In genomic region chr15:83898295-83898694, GRCh38 we compare ENCODE assay signal across 34 cellular contexts.
"Had no signal": no experiment of that assay in that cellular context is flagged by ENCODE, and none has a peak within 500 bp of the region (broad histone marks: within the 10 kb centered on the region; RNA-seq: fewer than 3 reads in every experiment).

No MANE protein-coding gene starts in this region.

- ATAC-seq: activated naive CD4-positive, alpha-beta T cell treated with anti-CD3 and anti-CD28 coated beads, Interleukin-2, amount 50 U/mL, for 72 hours; activated naive CD8-positive, alpha-beta T cell treated with anti-CD3 and anti-CD28 coated beads, Interleukin-2, amount 50 U/mL, for 24 hours; activated T-cell treated with anti-CD3 and anti-CD28 coated beads, Interleukin-2, amount 50 U/mL, for 4 hours; activated T-cell treated with anti-CD3 and anti-CD28 coated beads, Interleukin-2, amount 50 U/mL, for 72 hours; activated T-helper 17 cell treated with anti-CD3 and anti-CD28 coated beads, Interleukin-2, amount 50 U/mL, for 72 hours; body of pancreas had no signal

- H3K9me3 ChIP-seq: adrenal gland, ascending aorta, body of pancreas, breast epithelium had no signal

- H3K4me1 ChIP-seq: adrenal gland, ascending aorta, body of pancreas, breast epithelium had no signal

- H3K4me3 ChIP-seq: adrenal gland, ascending aorta, body of pancreas, breast epithelium, cardiac muscle cell had no signal

- H3K27ac ChIP-seq: adrenal gland, ascending aorta, body of pancreas, brain microvascular endothelial cell, breast epithelium, cardiac muscle cell had no signal

- FAIRE-seq: astrocyte, bronchial epithelial cell had no signal

- H3K36me3 ChIP-seq: adrenal gland, brain microvascular endothelial cell, breast epithelium, cardiac muscle cell had no signal

- DNase-seq: activated effector memory CD4-positive, alpha-beta T cell treated with anti-CD3 and anti-CD28 coated beads, Interleukin-2, amount 50 U/mL, for 16 hours; activated effector memory CD4-positive, alpha-beta T cell treated with Interleukin-2 at 50 U/mL for 16 hours; activated gamma-delta T cell; activated gamma-delta T cell treated with Interleukin-2 at 50 U/mL for 16 hours; activated naive CD4-positive, alpha-beta T cell; activated naive CD4-positive, alpha-beta T cell treated with anti-CD3 and anti-CD28 coated beads for 36 hours; activated naive CD4-positive, alpha-beta T cell treated with anti-CD3 and anti-CD28 coated beads, Interleukin-2, amount 10 ng/mL, durations not matched to agents 7 days and 5 days; activated naive CD4-positive, alpha-beta T cell treated with anti-CD3 and anti-CD28 coated beads, Interleukin-2, amount 50 U/mL, for 16 hours; activated naive CD4-positive, alpha-beta T cell treated with Interleukin-2 at 50 U/mL for 16 hours; activated naive CD8-positive, alpha-beta T cell treated with anti-CD3 and anti-CD28 coated beads for 36 hours; activated naive CD8-positive, alpha-beta T cell treated with anti-CD3 and anti-CD28 coated beads, Interleukin-2, amount 10 ng/mL, durations not matched to agents 7 days and 5 days; activated naive CD8-positive, alpha-beta T cell treated with anti-CD3 and anti-CD28 coated beads, Interleukin-2, amount 50 U/mL, for 24 hours; activated T-cell treated with anti-CD3 and anti-CD28 coated beads, Interleukin-2, amount 50 U/mL, for 1 hour; activated T-cell treated with anti-CD3 and anti-CD28 coated beads, Interleukin-2, amount 50 U/mL, for 24 hours; activated T-cell treated with anti-CD3 and anti-CD28 coated beads, Interleukin-2, amount 50 U/mL, for 4 hours; activated T-cell treated with anti-CD3 and anti-CD28 coated beads, Interleukin-2, amount 50 U/mL, for 48 hours; activated T-cell treated with anti-CD3 and anti-CD28 coated beads, Interleukin-2, amount 50 U/mL, for 72 hours; adrenal gland; amniotic stem cell; amygdala; anterior cingulate cortex; aorta; body of pancreas; brain microvascular endothelial cell; caudate nucleus; central memory CD4-positive, alpha-beta T cell; cerebellar nuclear complex had no signal

- H3K27me3 ChIP-seq: adrenal gland, ascending aorta, body of pancreas, brain microvascular endothelial cell, breast epithelium had no signal
